ENCODE assay signal across 8 cellular contexts in the genomic region with DNA sequence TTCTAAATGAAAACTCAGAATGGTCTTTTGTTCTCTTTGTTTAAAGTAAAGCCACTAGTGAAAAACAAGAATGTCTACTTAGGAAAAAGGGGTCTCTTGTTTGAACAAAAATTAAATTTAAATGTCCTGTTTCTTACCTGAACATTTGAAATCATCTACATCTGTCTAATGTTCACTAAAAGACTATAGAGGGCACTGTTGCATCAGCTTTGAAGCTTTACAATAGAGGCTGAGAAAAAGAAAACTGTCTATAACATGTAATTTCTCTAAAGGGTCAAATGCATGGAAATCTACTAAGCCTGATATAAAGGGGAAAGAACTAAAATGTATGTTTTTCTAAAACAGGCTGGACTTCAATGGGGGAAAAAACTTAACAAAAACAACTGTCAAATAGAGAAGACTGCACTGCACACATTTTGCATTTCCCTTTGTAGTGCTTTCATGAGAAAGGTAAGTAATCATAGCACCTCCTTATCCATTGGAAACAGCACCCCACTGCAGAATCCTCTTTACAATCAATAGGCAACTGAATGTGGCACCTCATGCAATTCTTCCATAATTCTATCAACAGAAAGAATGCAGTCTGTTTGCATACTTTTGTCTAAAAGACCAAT. TPM values are rescaled to one million over a fixed set of nuclear protein-coding genes. Genes with fewer than 3 reads are reported as not detected.
A peak's percentile ranks its signal among the peaks of the same experiment; 100 is the strongest.
DNase-seq lines count a peak whose midpoint lies in the region; TF ChIP-seq lines count a peak whose summit lies in the region.

No MANE protein-coding gene starts in this region.

- H3K27me3 ChIP-seq in GM06990 (replicated peaks; ENCODE audit: control insufficient read depth, insufficient read depth, low read length) (no peaks in the 10 kb centered on the region), adipocyte (replicated peaks; ENCODE audit: control insufficient read depth, insufficient read depth, low read length) (no peaks in the 10 kb centered on the region)

- H3K36me3 Mint-ChIP-seq in activated T-helper 1 cell treated with anti-CD3 and anti-CD28 coated beads, Interleukin-12 subunit alpha, Interleukin-12 subunit beta, Interleukin-2, Interleukin-4 antibody, amounts not matched to agents 30 ng/mL and 10 ng/mL and 1 ng/mL, durations not matched to agents 14 hours and 24 hours and 36 hours (ENCODE audit: low read depth): no peaks in the 10 kb centered on the region

- no peak overlapping the region for H3K27ac Mint-ChIP-seq in activated T-helper 1 cell treated with anti-CD3 and anti-CD28 coated beads, Interleukin-12 subunit alpha, Interleukin-12 subunit beta, Interleukin-2, Interleukin-4 antibody, amounts not matched to agents 30 ng/mL and 10 ng/mL and 1 ng/mL, durations not matched to agents 14 hours and 24 hours and 36 hours

- DNase-seq in GM06990 (ENCODE audit: extremely low read depth, insufficient read length) (peak; percentile 16), HCEC 1CT (peak; percentile 57), NCI-H1417 treated with DMSO at 0.1 percent for 48 hours (lab: John Stamatoyannopoulos, UW) (peak; percentile 48), adipocyte (ENCODE audit: low read depth) (peak; percentile 87), iPS-NIHi11 (ENCODE audit: low spot score) (peak; percentile 4), superior temporal gyrus (ENCODE audit: extremely low spot score) (peak; percentile 84), mesenteric fat pad (ENCODE audit: low spot score) (no peak)
- no peak for DNase-seq in activated T-helper 1 cell treated with anti-CD3 and anti-CD28 coated beads, Interleukin-12 subunit alpha, Interleukin-12 subunit beta, Interleukin-2, Interleukin-4 antibody, amounts not matched to agents 30 ng/mL and 10 ng/mL and 1 ng/mL, durations not matched to agents 14 hours and 24 hours and 36 hours (ENCODE audit: low spot score)

- no peaks in the 10 kb centered on the region for H3K9me3 ChIP-seq in adipocyte (ENCODE audit: control insufficient read depth, low read length)

- no peak overlapping the region for H3K9ac ChIP-seq in adipocyte (ENCODE audit: low read length)

- H3K27me3 Mint-ChIP-seq in activated T-helper 1 cell treated with anti-CD3 and anti-CD28 coated beads, Interleukin-12 subunit alpha, Interleukin-12 subunit beta, Interleukin-2, Interleukin-4 antibody, amounts not matched to agents 30 ng/mL and 10 ng/mL and 1 ng/mL, durations not matched to agents 14 hours and 24 hours and 36 hours (ENCODE audit: insufficient read depth): no peaks in the 10 kb centered on the region

- no peaks in the 10 kb centered on the region for H3K4me1 Mint-ChIP-seq in activated T-helper 1 cell treated with anti-CD3 and anti-CD28 coated beads, Interleukin-12 subunit alpha, Interleukin-12 subunit beta, Interleukin-2, Interleukin-4 antibody, amounts not matched to agents 30 ng/mL and 10 ng/mL and 1 ng/mL, durations not matched to agents 14 hours and 24 hours and 36 hours (ENCODE audit: low read depth)

- no peaks in the 10 kb centered on the region for H3K9me3 Mint-ChIP-seq in activated T-helper 1 cell treated with anti-CD3 and anti-CD28 coated beads, Interleukin-12 subunit alpha, Interleukin-12 subunit beta, Interleukin-2, Interleukin-4 antibody, amounts not matched to agents 30 ng/mL and 10 ng/mL and 1 ng/mL, durations not matched to agents 14 hours and 24 hours and 36 hours

- intact Hi-C loops in activated T-helper 1 cell treated with anti-CD3 and anti-CD28 coated beads, Interleukin-12 subunit alpha, Interleukin-12 subunit beta, Interleukin-2, Interleukin-4 antibody, amounts not matched to agents 30 ng/mL and 10 ng/mL and 1 ng/mL, durations not matched to agents 14 hours and 24 hours and 36 hours (cut with micrococcal nuclease): loop anchor here (1.0 to 10.0 kb wide), 4 partner anchors 232 to 1615 kb away; no protein-coding TSS in a partner anchor

- no peak overlapping the region for H3K4me3 ChIP-seq in GM06990 (replicated peaks; ENCODE audit: low read depth, low read length)
- H3K4me3 ChIP-seq in adipocyte (ENCODE audit: low read length): no peak overlapping the region

- TF ChIP-seq CTCF in GM06990 (IDR thresholded peaks at IDR 0.05; ENCODE audit: insufficient read depth, low read length, poor library complexity, severe bottlenecking): peak; percentile 51

- H3K4me3 Mint-ChIP-seq in activated T-helper 1 cell treated with anti-CD3 and anti-CD28 coated beads, Interleukin-12 subunit alpha, Interleukin-12 subunit beta, Interleukin-2, Interleukin-4 antibody, amounts not matched to agents 30 ng/mL and 10 ng/mL and 1 ng/mL, durations not matched to agents 14 hours and 24 hours and 36 hours: no peak overlapping the region

- H3K36me3 ChIP-seq in GM06990 (ENCODE audit: control insufficient read depth, insufficient read depth, low read length) (no peaks in the 10 kb centered on the region), adipocyte (ENCODE audit: control insufficient read depth, insufficient read depth, low read length, severe bottlenecking) (no peaks in the 10 kb centered on the region)

- H3K4me1 ChIP-seq in adipocyte (ENCODE audit: control insufficient read depth, insufficient read depth, low read length): peaks cover 10% of the 10 kb centered on the region

RNA-seq across cellular contexts. Expression of gene DPH6, which starts 26.3 kb away (rescaled TPM):
- 15.0 TPM for total RNA-seq in mesenteric fat pad
- 10.7 and 13.1 TPM in 2 replicates for total RNA-seq in activated T-helper 1 cell treated with anti-CD3 and anti-CD28 coated beads, Interleukin-12 subunit alpha, Interleukin-12 subunit beta, Interleukin-2, Interleukin-4 antibody, amounts not matched to agents 30 ng/mL and 10 ng/mL and 1 ng/mL, durations not matched to agents 14 hours and 24 hours and 36 hours

Comparison
In these comparisons a context has a peak if more than half of its experiments do, and no peak if none do; other contexts are left out.
1. DNase-seq: peak in GM06990 (single experiment), HCEC 1CT (single experiment), NCI-H1417 treated with DMSO at 0.1 percent for 48 hours (single experiment), adipocyte (single experiment), iPS-NIHi11 (single experiment) and superior temporal gyrus (single experiment); none in mesenteric fat pad (single experiment) and activated T-helper 1 cell treated with anti-CD3 and anti-CD28 coated beads, Interleukin-12 subunit alpha, Interleukin-12 subunit beta, Interleukin-2, Interleukin-4 antibody, amounts not matched to agents 30 ng/mL and 10 ng/mL and 1 ng/mL, durations not matched to agents 14 hours and 24 hours and 36 hours (single experiment).